In the genomic region with DNA sequence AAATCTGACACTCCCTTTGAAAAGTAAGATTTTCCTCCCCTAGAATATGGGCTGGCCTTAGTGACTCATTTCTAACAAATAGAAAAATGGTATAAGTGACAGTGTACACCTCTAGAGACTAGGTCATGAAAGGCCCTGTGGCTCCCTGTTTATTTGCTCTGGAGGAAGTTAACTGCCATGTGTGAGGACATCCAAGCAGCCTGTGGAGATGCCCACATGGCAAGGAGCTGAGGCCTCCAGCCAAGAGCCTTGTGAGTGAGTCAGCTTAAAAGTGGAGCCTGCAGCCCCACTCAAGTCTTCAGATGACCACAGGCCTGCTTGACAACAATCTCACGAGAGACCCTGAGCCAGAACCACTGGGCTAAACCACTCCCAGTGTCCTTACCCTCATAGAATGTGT, we compare ENCODE assay signal across 2 cellular contexts.
TF ChIP-seq lines count a peak whose summit lies in the region.

No MANE protein-coding gene starts in this region.

TF ChIP-seq in HepG2, 621 proteins besides CTCF, POLR2A, EP300 and RAD21:
- TF ChIP-seq, protein P1, sequence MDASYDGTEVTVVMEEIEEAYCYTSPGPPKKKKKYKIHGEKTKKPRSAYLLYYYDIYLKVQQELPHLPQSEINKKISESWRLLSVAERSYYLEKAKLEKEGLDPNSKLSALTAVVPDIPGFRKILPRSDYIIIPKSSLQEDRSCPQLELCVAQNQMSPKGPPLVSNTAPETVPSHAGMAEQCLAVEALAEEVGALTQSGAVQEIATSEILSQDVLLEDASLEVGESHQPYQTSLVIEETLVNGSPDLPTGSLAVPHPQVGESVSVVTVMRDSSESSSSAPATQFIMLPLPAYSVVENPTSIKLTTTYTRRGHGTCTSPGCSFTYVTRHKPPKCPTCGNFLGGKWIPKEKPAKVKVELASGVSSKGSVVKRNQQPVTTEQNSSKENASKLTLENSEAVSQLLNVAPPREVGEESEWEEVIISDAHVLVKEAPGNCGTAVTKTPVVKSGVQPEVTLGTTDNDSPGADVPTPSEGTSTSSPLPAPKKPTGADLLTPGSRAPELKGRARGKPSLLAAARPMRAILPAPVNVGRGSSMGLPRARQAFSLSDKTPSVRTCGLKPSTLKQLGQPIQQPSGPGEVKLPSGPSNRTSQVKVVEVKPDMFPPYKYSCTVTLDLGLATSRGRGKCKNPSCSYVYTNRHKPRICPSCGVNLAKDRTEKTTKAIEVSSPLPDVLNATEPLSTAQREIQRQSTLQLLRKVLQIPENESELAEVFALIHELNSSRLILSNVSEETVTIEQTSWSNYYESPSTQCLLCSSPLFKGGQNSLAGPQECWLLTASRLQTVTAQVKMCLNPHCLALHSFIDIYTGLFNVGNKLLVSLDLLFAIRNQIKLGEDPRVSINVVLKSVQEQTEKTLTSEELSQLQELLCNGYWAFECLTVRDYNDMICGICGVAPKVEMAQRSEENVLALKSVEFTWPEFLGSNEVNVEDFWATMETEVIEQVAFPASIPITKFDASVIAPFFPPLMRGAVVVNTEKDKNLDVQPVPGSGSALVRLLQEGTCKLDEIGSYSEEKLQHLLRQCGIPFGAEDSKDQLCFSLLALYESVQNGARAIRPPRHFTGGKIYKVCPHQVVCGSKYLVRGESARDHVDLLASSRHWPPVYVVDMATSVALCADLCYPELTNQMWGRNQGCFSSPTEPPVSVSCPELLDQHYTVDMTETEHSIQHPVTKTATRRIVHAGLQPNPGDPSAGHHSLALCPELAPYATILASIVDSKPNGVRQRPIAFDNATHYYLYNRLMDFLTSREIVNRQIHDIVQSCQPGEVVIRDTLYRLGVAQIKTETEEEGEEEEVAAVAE (CRISPR knock-in tag; IDR thresholded peaks at IDR 0.05; ENCODE audit: borderline replicate concordance) = no peak
- TF ChIP-seq NFE2L2 (IDR thresholded peaks at IDR 0.05; ENCODE audit: low read length) (peak; percentile 19; the same call in 1 of the 2 replicates), ERF (CRISPR knock-in tag; IDR thresholded peaks at IDR 0.05) (no peak), RBM22 (optimal IDR thresholded peaks at IDR 0.05; ENCODE audit: low read length) (peak; percentile 69), FOSL2 (CRISPR knock-in tag; IDR thresholded peaks at IDR 0.05) (peak; percentile 48), REL (CRISPR knock-in tag; conservative IDR thresholded peaks at IDR 0.05) (no peak), ZNF7 (CRISPR knock-in tag; IDR thresholded peaks at IDR 0.05) (no peak), ZNF546 (CRISPR knock-in tag; conservative IDR thresholded peaks at IDR 0.05) (peak; percentile 62; the same call in 1 of the 2 replicates)
- TF ChIP-seq, protein P2, sequence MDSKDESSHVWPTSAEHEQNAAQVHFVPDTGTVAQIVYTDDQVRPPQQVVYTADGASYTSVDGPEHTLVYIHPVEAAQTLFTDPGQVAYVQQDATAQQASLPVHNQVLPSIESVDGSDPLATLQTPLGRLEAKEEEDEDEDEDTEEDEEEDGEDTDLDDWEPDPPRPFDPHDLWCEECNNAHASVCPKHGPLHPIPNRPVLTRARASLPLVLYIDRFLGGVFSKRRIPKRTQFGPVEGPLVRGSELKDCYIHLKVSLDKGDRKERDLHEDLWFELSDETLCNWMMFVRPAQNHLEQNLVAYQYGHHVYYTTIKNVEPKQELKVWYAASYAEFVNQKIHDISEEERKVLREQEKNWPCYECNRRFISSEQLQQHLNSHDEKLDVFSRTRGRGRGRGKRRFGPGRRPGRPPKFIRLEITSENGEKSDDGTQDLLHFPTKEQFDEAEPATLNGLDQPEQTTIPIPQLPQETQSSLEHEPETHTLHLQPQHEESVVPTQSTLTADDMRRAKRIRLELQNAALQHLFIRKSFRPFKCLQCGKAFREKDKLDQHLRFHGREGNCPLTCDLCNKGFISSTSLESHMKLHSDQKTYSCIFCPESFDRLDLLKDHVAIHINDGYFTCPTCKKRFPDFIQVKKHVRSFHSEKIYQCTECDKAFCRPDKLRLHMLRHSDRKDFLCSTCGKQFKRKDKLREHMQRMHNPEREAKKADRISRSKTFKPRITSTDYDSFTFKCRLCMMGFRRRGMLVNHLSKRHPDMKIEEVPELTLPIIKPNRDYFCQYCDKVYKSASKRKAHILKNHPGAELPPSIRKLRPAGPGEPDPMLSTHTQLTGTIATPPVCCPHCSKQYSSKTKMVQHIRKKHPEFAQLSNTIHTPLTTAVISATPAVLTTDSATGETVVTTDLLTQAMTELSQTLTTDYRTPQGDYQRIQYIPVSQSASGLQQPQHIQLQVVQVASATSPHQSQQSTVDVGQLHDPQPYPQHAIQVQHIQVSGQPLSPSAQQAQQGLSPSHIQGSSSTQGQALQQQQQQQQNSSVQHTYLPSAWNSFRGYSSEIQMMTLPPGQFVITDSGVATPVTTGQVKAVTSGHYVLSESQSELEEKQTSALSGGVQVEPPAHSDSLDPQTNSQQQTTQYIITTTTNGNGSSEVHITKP (CRISPR knock-in tag; IDR thresholded peaks at IDR 0.05; ENCODE audit: low read depth) = 0 out of 2 replicates have a peak, but pooled peaks have one; percentile 40

TF ChIP-seq in K562, 482 proteins besides CTCF, POLR2A, EP300 and RAD21 (continued from another document):
- 0 out of 2 replicates have a peak, but pooled peaks have one; percentile 30 for TF ChIP-seq NFE2 (IDR thresholded peaks at IDR 0.05; ENCODE audit: low read depth)
